1 cellular context compared by ENCODE assay signal in genomic region chr14:101360045-101360931, GRCh38.
TF ChIP-seq lines count a peak whose summit lies in the region.

No MANE protein-coding gene starts in this region.

TF ChIP-seq in K562, 482 proteins besides CTCF, POLR2A, EP300 and RAD21 (continued from another document and continues in another):
- TF ChIP-seq ZBTB49 (CRISPR knock-in tag; IDR thresholded peaks at IDR 0.05; ENCODE audit: borderline replicate concordance), result no peak
- TF ChIP-seq GATAD2B (IDR thresholded peaks at IDR 0.05; ENCODE audit: borderline replicate concordance), result no peak
- TF ChIP-seq SIRT6 (IDR thresholded peaks at IDR 0.05; ENCODE audit: low read depth, low read length), result no peak
- TF ChIP-seq MECOM (CRISPR knock-in tag; IDR thresholded peaks at IDR 0.05), result no peak
- TF ChIP-seq ZNF785 (CRISPR knock-in tag; IDR thresholded peaks at IDR 0.05), result no peak
- no peak for TF ChIP-seq FOXK1 (CRISPR knock-in tag; IDR thresholded peaks at IDR 0.05; ENCODE audit: borderline replicate concordance)
- no peak for TF ChIP-seq ATF6 (CRISPR knock-in tag; IDR thresholded peaks at IDR 0.05)
- no peak for TF ChIP-seq HNRNPH1 (optimal IDR thresholded peaks at IDR 0.05; ENCODE audit: low read depth, low read length)
- TF ChIP-seq REST (CRISPR knock-in tag; IDR thresholded peaks at IDR 0.05; ENCODE audit: low read depth), result no peak
- TF ChIP-seq ZNF217 (CRISPR knock-in tag; IDR thresholded peaks at IDR 0.05), result no peak
- TF ChIP-seq ZEB2 (IDR thresholded peaks at IDR 0.05), result peak; percentile 64; the same call in 1 of the 2 replicates
- TF ChIP-seq YY1 (IDR thresholded peaks at IDR 0.05; ENCODE audit: borderline replicate concordance in 1 of 3, control insufficient read depth in 1 of 3, extremely low read depth in 1 of 3, insufficient read depth in 3 of 3, insufficient read length in 1 of 3, insufficient replicate concordance in 2 of 3, low read depth in 1 of 3, low read length in 2 of 3), result no peak
- no peak for TF ChIP-seq GTF2F1 (IDR thresholded peaks at IDR 0.05; ENCODE audit: low read depth, low read length)
- no peak for TF ChIP-seq SMAD2 (IDR thresholded peaks at IDR 0.05; ENCODE audit: low read depth, low read length)
- TF ChIP-seq YBX1 (IDR thresholded peaks at IDR 0.05), result no peak
- TF ChIP-seq SAFB (IDR thresholded peaks at IDR 0.05; ENCODE audit: borderline replicate concordance, low read depth, low read length), result no peak
- TF ChIP-seq MEF2D (tag; conservative IDR thresholded peaks at IDR 0.05; ENCODE audit: low read depth), result no peak
- TF ChIP-seq ZNF398 (CRISPR knock-in tag; IDR thresholded peaks at IDR 0.05), result no peak
- peak; percentile 83 for TF ChIP-seq HES1 (IDR thresholded peaks at IDR 0.05; ENCODE audit: low read depth)
- no peak for TF ChIP-seq MTA1 (IDR thresholded peaks at IDR 0.05; ENCODE audit: borderline replicate concordance)
- TF ChIP-seq NR3C1 (CRISPR knock-in tag; IDR thresholded peaks at IDR 0.05), result no peak
- TF ChIP-seq FOXK2 (conservative IDR thresholded peaks at IDR 0.05 in 1 of 2, IDR thresholded peaks at IDR 0.05 in 1 of 2; ENCODE audit: low read depth in 2 of 2), result peak; percentile 92 to 93
- TF ChIP-seq GABPB1 (CRISPR knock-in tag; IDR thresholded peaks at IDR 0.05), result no peak
- TF ChIP-seq ZMIZ1 (IDR thresholded peaks at IDR 0.05; ENCODE audit: low read depth in 2 of 2, low read length in 2 of 2), result peak in 1 of 2 experiments; percentile 83; a peak in 1 of 4 replicates
- TF ChIP-seq FOXP4 (CRISPR knock-in tag; IDR thresholded peaks at IDR 0.05; ENCODE audit: borderline replicate concordance), result no peak
- no peak for TF ChIP-seq POLR2H (tag; IDR thresholded peaks at IDR 0.05; ENCODE audit: low read depth)
- TF ChIP-seq ZBTB40 (IDR thresholded peaks at IDR 0.05), result no peak
- no peak for TF ChIP-seq ZBTB40 (CRISPR knock-in tag; IDR thresholded peaks at IDR 0.05)
- TF ChIP-seq ETV5 (CRISPR knock-in tag; IDR thresholded peaks at IDR 0.05; ENCODE audit: low read depth), result no peak
